In the genomic region with DNA sequence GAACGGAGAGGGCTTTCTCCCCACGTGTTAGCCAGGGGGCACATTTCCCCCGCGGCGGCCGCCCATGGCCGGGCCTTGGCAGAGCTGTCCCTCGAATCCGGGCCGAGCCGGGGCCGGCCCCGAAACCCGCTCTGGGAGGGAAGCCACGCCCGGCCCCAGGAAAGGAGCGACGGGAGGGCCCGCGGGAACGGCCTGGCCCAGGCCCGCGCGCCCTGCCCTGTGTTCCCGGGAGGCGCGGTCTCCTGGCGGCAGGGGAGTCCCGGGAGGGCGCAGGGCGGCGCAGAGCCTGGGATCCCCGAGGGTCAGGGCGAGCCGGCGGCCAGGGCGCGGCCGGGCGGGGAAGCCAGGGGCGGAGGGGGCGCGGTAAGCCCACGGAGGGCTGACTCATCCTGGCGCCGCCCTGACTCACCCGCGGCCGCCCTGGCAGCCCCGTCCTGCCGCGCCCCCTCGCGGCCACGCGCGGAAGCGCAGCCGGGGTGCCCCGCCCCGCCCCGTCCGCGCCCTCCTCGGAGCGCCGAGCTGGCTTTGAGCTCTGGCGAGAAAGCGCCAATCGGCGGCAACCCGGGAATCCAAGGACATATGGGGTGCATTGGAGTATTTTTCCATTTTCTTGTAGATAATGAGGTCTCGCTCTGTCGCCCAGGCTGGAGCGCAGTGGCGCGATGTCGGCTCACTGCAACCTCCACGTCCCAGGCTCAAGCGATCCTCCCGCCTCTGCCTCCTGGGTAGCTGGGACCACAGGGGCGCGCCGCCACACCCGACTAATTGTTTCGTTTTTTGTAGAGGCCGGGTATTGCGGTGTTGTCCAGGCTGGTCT, we compare ENCODE assay signal across 8 cellular contexts. TPM values are rescaled to one million over a fixed set of nuclear protein-coding genes. Genes with fewer than 3 reads are reported as not detected.
DNase-seq lines count a peak whose midpoint lies in the region; ATAC-seq and TF ChIP-seq lines count a peak whose summit lies in the region.

No MANE protein-coding gene starts in this region.

- DNase-seq in NCI-H187 (lab: John Stamatoyannopoulos, UW) (peak; percentile 36 to 43), NCI-H187 treated with DMSO at 0.1 percent for 48 hours (lab: John Stamatoyannopoulos, UW) (no peak), NCI-H1930 (lab: John Stamatoyannopoulos, UW) (peak; percentile 66 to 85), chondrocyte (ENCODE audit: low spot score) (peak; percentile 87), kidney tubule cell (ENCODE audit: low spot score) (peak; percentile 91)
- DNase-seq in activated CD4-positive, alpha-beta T cell treated with anti-CD3 and anti-CD28 coated beads for 24 hours (ENCODE audit: low read depth in 2 of 2), result peak; percentile 72 to 79
- DNase-seq in stimulated activated CD4-positive, alpha-beta T cell treated with anti-CD3 and anti-CD28 coated beads, Interleukin-15, amount 100 ng/mL, for 48 hours (ENCODE audit: low read depth in 2 of 2), result peak; percentile 50 to 85

- H3K9me3 Mint-ChIP-seq in chondrocyte (ENCODE audit: low read depth), result no peaks in the 10 kb centered on the region

- ATAC-seq in HG02759 (IDR thresholded peaks at IDR 0.05; ENCODE audit: unreplicated experiment), result peak; percentile 81

- H3K27me3 Mint-ChIP-seq in chondrocyte (ENCODE audit: low read depth), result no peaks in the 10 kb centered on the region

- peak overlapping the region; percentile 57 for H3K27ac Mint-ChIP-seq in chondrocyte (ENCODE audit: unreplicated experiment)

- TF ChIP-seq CTCF in chondrocyte (IDR thresholded peaks at IDR 0.05), result peak; percentile 91

- peaks cover 35% of the 10 kb centered on the region for H3K4me1 Mint-ChIP-seq in chondrocyte (ENCODE audit: low read depth)

- peak overlapping the region; percentile 60 for H3K4me3 Mint-ChIP-seq in chondrocyte (ENCODE audit: unreplicated experiment)

- no peaks in the 10 kb centered on the region for H3K36me3 Mint-ChIP-seq in chondrocyte (ENCODE audit: low read depth)

RNA-seq across cellular contexts. Expression of a gene that starts 31.8 kb away (rescaled TPM):
- 0.21 to 0.35 TPM in 2 of 3 replicates, not detected in the other for total RNA-seq in chondrocyte
